ENCODE assay signal across 8 cellular contexts in genomic region chr5:149153751-149154610, GRCh38. TPM values are rescaled to one million over a fixed set of nuclear protein-coding genes. Genes with fewer than 3 reads are reported as not detected.
DNase-seq lines count a peak whose midpoint lies in the region; ATAC-seq and TF ChIP-seq lines count a peak whose summit lies in the region.

No MANE protein-coding gene starts in this region.

- H3K4me3 ChIP-seq in upper lobe of left lung = no peak overlapping the region

- DNase-seq in NCI-H1417 (lab: John Stamatoyannopoulos, UW) (peak; percentile 56 to 93 (median 77)), NCI-H1417 treated with DMSO at 0.1 percent for 48 hours (lab: John Stamatoyannopoulos, UW) (no peak), SKM-1 (lab: John Stamatoyannopoulos, UW; ENCODE audit: unreplicated experiment) (peak; percentile 52), left cardiac atrium (peak; percentile 67), upper lobe of left lung (peak in 1 of 2 donors; percentile 81)

- no peak for TF ChIP-seq CTCF in upper lobe of left lung (IDR thresholded peaks at IDR 0.05)

- H3K27ac ChIP-seq in upper lobe of left lung = peak overlapping the region; percentile 48 to 61 (median 58)

- intact Hi-C loops in left cardiac atrium (cut with DNase I) = no loop called here

- peak in 2 of 4 donors; percentile 57 to 79 for TF ChIP-seq EP300 in upper lobe of left lung (IDR thresholded peaks at IDR 0.05)

- H3K4me1 ChIP-seq in upper lobe of left lung = peaks cover 40 to 49% (median 47%) of the 10 kb centered on the region in 4 donors

- H3K36me3 ChIP-seq in upper lobe of left lung = no peaks in the 10 kb centered on the region

- no peaks in the 10 kb centered on the region for H3K9me3 ChIP-seq in upper lobe of left lung

- 42 to 45% methylated on average over 7 to 8 of the region's 8 CpGs for WGBS in upper lobe of left lung, 2 donors

- no peak for TF ChIP-seq POLR2A in upper lobe of left lung (IDR thresholded peaks at IDR 0.05)

- peak; percentile 82 to 90 for ATAC-seq in left cardiac atrium
- peak; percentile 63 to 84 for ATAC-seq in upper lobe of left lung (ENCODE audit: low FRiP score in 2 of 2)
- ATAC-seq in activated CD4-positive, CD25-positive, alpha-beta regulatory T cell treated with anti-CD3 and anti-CD28 coated beads, Interleukin-2, amount 50 U/mL, for 24 hours = no peak
- ATAC-seq in HG02970 (IDR thresholded peaks at IDR 0.05; ENCODE audit: low FRiP score, unreplicated experiment) = no peak
- ATAC-seq in HG03378 (IDR thresholded peaks at IDR 0.05; ENCODE audit: unreplicated experiment) = no peak

- no peaks in the 10 kb centered on the region for H3K27me3 ChIP-seq in upper lobe of left lung

RNA-seq across cellular contexts. Expression of gene ABLIM3, which starts 12.7 kb away (rescaled TPM):
- total RNA-seq in left cardiac atrium = 100 to 1,000 TPM; 106 to 129 TPM
- total RNA-seq in upper lobe of left lung = 10 to 100 TPM in 5 of 6 donors, 1 to 10 TPM in 1; 7.2 to 38.0 (median 21.0) TPM

Comparison
In these comparisons a context has a peak if more than half of its experiments do, and no peak if none do; other contexts are left out.
1. ATAC-seq: peak in left cardiac atrium (2 of 2) and upper lobe of left lung (2 of 2); none in activated CD4-positive, CD25-positive, alpha-beta regulatory T cell treated with anti-CD3 and anti-CD28 coated beads, Interleukin-2, amount 50 U/mL, for 24 hours (0 of 2), HG02970 (single experiment) and HG03378 (single experiment).